24 cellular contexts compared by ENCODE assay signal in the genomic region with DNA sequence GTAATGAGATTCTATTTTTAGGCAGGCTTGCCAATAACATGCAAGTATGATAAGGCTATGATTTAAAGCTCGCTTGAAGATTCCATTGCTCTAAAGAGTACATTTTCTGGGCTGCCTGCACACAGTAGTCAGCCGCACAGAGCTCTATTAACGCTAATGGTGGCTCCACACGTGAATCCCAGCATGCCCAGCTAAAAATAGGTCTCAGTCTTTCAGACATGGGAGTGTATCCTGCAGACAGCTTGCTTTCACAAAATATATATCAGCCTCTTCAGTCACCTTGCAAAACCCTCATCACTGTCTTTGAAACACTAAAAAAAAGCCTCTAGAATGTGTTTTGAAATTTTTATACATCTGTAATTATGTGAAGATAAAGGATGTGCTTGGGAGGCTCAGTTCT.
DNase-seq lines count a peak whose midpoint lies in the region; ATAC-seq and TF ChIP-seq lines count a peak whose summit lies in the region.
"Had no signal": no experiment of that assay in that cellular context is flagged by ENCODE, and none has a peak within 500 bp of the region (broad histone marks: within the 10 kb centered on the region; RNA-seq: fewer than 3 reads in every experiment).

No MANE protein-coding gene starts in this region.

- H3K27me3 ChIP-seq in left ventricle myocardium inferior (ENCODE audit: low read depth), result peaks cover 4% of the 10 kb centered on the region
- no peaks in the 10 kb centered on the region for H3K27me3 ChIP-seq in CD8-positive, alpha-beta memory T cell (ENCODE audit: insufficient read depth, low read length, poor library complexity, severe bottlenecking)
- H3K27me3 ChIP-seq: BE2C; BLaER1 treated with 17β-estradiol and CSF1 and Interleukin-3, amounts not matched to agents 10 nM and 100 nM had no signal

- H3K27ac ChIP-seq in left ventricle myocardium inferior (replicated peaks), result peak overlapping the region; percentile 16
- H3K27ac ChIP-seq in CD8-positive, alpha-beta memory T cell (ENCODE audit: low read depth, low read length), result no peak overlapping the region
- H3K27ac ChIP-seq: A549; BLaER1 treated with 17β-estradiol and CSF1 and Interleukin-3, amounts not matched to agents 10 nM and 100 nM had no signal

- peak; percentile 85 for ATAC-seq in Right ventricle myocardium superior (ENCODE audit: poor library complexity)
- ATAC-seq: A549 had no signal

- intact Hi-C loops in Right ventricle myocardium superior (cut with DNase I) (no loop called here), cardiac septum (cut with DNase I) (no loop called here), head of caudate nucleus (cut with DNase I) (no loop called here), left ventricle myocardium inferior (cut with micrococcal nuclease) (no loop called here)

- H3K27me3 Mint-ChIP-seq in CD8-positive, alpha-beta memory T cell, result peaks cover 5 to 45% of the 10 kb centered on the region in 2 donors

- H3K27ac Mint-ChIP-seq in CD8-positive, alpha-beta memory T cell, result no peak overlapping the region
- H3K27ac Mint-ChIP-seq: CD14-positive monocyte; CD4-positive, alpha-beta T cell; HFFc6 had no signal

- H3K9me3 ChIP-seq in left ventricle myocardium inferior (replicated peaks), result no peaks in the 10 kb centered on the region
- no peaks in the 10 kb centered on the region for H3K9me3 ChIP-seq in CD8-positive, alpha-beta memory T cell (ENCODE audit: low read length)
- H3K9me3 ChIP-seq: A549; BE2C; BLaER1 treated with 17β-estradiol and CSF1 and Interleukin-3, amounts not matched to agents 10 nM and 100 nM; HAP-1 had no signal

- H3K4me1 ChIP-seq in left ventricle myocardium inferior, result peaks cover 17% of the 10 kb centered on the region
- no peaks in the 10 kb centered on the region for H3K4me1 ChIP-seq in CD8-positive, alpha-beta memory T cell (ENCODE audit: insufficient read depth, low read length)
- H3K4me1 ChIP-seq: A549, BE2C, HAP-1 had no signal

- no peaks in the 10 kb centered on the region for H3K36me3 Mint-ChIP-seq in CD8-positive, alpha-beta memory T cell
- H3K36me3 Mint-ChIP-seq: CD14-positive monocyte had no signal

- CTCF ChIA-PET in CD8-positive, alpha-beta memory T cell (lab: Charles Lee), result interaction anchor here (1.8 kb wide), 1 partner anchor 11 kb away, joined by 5 read pairs; no protein-coding TSS in a partner anchor

- H3K4me1 Mint-ChIP-seq in CD8-positive, alpha-beta memory T cell, result no peaks in the 10 kb centered on the region
- H3K4me1 Mint-ChIP-seq: CD14-positive monocyte had no signal

- no peaks in the 10 kb centered on the region for H3K9me3 Mint-ChIP-seq in CD8-positive, alpha-beta memory T cell
- H3K9me3 Mint-ChIP-seq: CD4-positive, alpha-beta T cell; HFFc6 had no signal

- H3K36me3 ChIP-seq in left ventricle myocardium inferior, result no peaks in the 10 kb centered on the region
- no peaks in the 10 kb centered on the region for H3K36me3 ChIP-seq in CD8-positive, alpha-beta memory T cell (ENCODE audit: insufficient read depth, low read length)
- H3K36me3 ChIP-seq: BE2C; BLaER1 treated with 17β-estradiol and CSF1 and Interleukin-3, amounts not matched to agents 10 nM and 100 nM; HAP-1 had no signal

- TF ChIP-seq CTCF in left ventricle myocardium inferior (IDR thresholded peaks at IDR 0.05; ENCODE audit: borderline replicate concordance), result no peak

- no peak overlapping the region for H3K4me3 Mint-ChIP-seq in CD8-positive, alpha-beta memory T cell
- H3K4me3 Mint-ChIP-seq: CD14-positive monocyte; CD4-positive, alpha-beta T cell; HFFc6 had no signal

- no peak for DNase-seq in Right ventricle myocardium superior
- DNase-seq in cardiac septum (ENCODE audit: low spot score), result no peak
- DNase-seq in head of caudate nucleus, result peak in 32 of 42 donors; percentile 9 to 72 (median 40)
- no peak for DNase-seq in left ventricle myocardium inferior
- DNase-seq in putamen (ENCODE audit: low spot score), result peak; percentile 65
- no peak for DNase-seq in NOMO-1 treated with dmso at 0.1 percent for 144 hours (lab: John Stamatoyannopoulos, UW; ENCODE audit: unreplicated experiment)
- no peak for DNase-seq in midbrain (lab: John Stamatoyannopoulos, UW)
- DNase-seq in CD8-positive, alpha-beta memory T cell, result no peak
- DNase-seq: 8988T; ACHN; AML-193; BE2C; Calu3; CD4-positive, alpha-beta T cell; COR-L47; DMS53; DMS79 treated with DMSO at 0.1 percent for 48 hours; GF-D8; GOT3; HFFc6 had no signal

- POLR2A ChIA-PET in CD8-positive, alpha-beta memory T cell (lab: Charles Lee), result no interaction called here

- no peak overlapping the region for H3K4me3 ChIP-seq in left ventricle myocardium inferior
- no peak overlapping the region for H3K4me3 ChIP-seq in CD8-positive, alpha-beta memory T cell (ENCODE audit: low read length)
- H3K4me3 ChIP-seq: A549; BLaER1 treated with 17β-estradiol and CSF1 and Interleukin-3, amounts not matched to agents 10 nM and 100 nM; HAP-1 had no signal

Comparison
In these comparisons a context has a peak if more than half of its experiments do, and no peak if none do; other contexts are left out.
1. DNase-seq: peak in head of caudate nucleus (32 of 42) and putamen (single experiment); none in Right ventricle myocardium superior (single experiment), cardiac septum (single experiment), left ventricle myocardium inferior (single experiment), NOMO-1 treated with dmso at 0.1 percent for 144 hours (single experiment), midbrain (single experiment) and CD8-positive, alpha-beta memory T cell (0 of 5).